ENCODE assay signal across 4 cellular contexts in the genomic region with DNA sequence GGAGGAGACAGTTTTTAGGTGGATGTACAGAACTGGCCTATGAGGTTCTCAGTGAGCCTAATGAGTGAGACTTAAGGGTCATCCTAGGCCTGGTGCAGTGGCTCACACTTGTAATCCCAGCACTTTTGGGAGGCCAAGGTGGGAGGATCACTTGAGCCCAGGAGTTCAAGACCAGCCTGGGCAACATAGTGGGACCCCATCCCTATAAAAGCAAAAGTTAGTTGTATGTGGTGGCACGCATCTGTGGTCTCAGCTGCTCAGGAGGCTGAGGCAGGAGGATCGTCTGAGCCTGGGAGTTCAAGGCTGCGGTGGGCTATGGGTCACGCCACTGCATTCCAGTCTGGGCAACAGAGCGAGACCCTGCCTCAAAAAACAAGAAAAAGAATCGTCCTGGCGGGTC. TPM values are rescaled to one million over a fixed set of nuclear protein-coding genes. Genes with fewer than 3 reads are reported as not detected.
"Had no signal": no experiment of that assay in that cellular context is flagged by ENCODE, and none has a peak within 500 bp of the region (broad histone marks: within the 10 kb centered on the region; RNA-seq: fewer than 3 reads in every experiment).

No MANE protein-coding gene starts in this region.

RNA-seq across cellular contexts. Expression of a gene that starts 19.8 kb away (rescaled TPM):
- total RNA-seq: astrocyte, body of pancreas, cerebellum had no signal
- polyA plus RNA-seq: aorta had no signal
